2 cellular contexts compared by ENCODE assay signal in the genomic region with DNA sequence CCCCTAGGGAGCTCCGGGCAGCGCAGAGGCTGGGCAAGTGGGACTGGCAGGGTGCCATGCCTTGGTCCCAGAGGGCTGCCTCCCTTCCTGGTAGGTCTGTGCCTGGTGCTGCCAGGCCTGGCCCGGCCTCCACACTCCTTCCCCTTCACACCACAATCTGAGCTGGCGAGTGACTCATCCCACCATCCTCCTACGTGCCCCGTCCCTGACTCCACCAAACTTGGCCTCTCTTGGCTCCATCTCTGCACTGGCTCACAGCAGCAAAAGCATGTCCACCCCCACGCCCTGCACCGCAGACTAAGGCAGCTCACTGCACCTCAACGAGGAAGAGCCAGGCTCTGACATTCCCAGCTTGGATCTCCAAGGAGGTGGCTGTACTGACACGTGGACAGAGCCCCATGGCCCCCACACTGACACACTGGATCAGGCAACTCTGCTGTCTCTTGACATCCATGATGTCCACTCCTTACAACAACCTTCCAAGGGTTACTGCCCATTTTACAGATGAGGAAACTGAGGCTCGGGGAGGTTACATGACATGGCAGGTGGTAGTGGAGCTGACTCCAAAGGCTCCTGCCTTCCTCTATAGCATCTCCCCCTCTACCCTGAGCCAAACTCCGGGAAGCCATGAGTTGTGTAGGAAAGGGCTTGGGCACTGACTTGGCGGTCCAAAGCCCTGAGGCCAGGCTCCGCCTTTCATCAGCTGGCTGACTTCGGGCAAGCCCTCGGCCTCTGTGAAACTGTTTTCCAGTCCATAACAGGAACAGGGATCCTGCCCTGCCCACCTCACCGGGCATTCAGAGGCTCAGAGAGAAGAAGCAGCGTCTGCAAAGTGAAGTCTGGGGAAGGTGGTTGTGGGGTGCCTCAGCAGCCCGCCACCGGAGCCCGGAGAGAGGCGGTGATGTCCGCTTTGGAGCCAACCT.
TF ChIP-seq lines count a peak whose summit lies in the region.

No MANE protein-coding gene starts in this region.

TF ChIP-seq in GM23338, 12 proteins besides CTCF, POLR2A, EP300 and RAD21:
- no peak for TF ChIP-seq EZH2 (IDR thresholded peaks at IDR 0.05; ENCODE audit: low read depth, unreplicated experiment)
- TF ChIP-seq, protein P1, sequence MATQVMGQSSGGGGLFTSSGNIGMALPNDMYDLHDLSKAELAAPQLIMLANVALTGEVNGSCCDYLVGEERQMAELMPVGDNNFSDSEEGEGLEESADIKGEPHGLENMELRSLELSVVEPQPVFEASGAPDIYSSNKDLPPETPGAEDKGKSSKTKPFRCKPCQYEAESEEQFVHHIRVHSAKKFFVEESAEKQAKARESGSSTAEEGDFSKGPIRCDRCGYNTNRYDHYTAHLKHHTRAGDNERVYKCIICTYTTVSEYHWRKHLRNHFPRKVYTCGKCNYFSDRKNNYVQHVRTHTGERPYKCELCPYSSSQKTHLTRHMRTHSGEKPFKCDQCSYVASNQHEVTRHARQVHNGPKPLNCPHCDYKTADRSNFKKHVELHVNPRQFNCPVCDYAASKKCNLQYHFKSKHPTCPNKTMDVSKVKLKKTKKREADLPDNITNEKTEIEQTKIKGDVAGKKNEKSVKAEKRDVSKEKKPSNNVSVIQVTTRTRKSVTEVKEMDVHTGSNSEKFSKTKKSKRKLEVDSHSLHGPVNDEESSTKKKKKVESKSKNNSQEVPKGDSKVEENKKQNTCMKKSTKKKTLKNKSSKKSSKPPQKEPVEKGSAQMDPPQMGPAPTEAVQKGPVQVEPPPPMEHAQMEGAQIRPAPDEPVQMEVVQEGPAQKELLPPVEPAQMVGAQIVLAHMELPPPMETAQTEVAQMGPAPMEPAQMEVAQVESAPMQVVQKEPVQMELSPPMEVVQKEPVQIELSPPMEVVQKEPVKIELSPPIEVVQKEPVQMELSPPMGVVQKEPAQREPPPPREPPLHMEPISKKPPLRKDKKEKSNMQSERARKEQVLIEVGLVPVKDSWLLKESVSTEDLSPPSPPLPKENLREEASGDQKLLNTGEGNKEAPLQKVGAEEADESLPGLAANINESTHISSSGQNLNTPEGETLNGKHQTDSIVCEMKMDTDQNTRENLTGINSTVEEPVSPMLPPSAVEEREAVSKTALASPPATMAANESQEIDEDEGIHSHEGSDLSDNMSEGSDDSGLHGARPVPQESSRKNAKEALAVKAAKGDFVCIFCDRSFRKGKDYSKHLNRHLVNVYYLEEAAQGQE (IDR thresholded peaks at IDR 0.05; ENCODE audit: unreplicated experiment) = no peak
- TF ChIP-seq NANOG (IDR thresholded peaks at IDR 0.05; ENCODE audit: borderline replicate concordance) = no peak
- TF ChIP-seq, protein P2, sequence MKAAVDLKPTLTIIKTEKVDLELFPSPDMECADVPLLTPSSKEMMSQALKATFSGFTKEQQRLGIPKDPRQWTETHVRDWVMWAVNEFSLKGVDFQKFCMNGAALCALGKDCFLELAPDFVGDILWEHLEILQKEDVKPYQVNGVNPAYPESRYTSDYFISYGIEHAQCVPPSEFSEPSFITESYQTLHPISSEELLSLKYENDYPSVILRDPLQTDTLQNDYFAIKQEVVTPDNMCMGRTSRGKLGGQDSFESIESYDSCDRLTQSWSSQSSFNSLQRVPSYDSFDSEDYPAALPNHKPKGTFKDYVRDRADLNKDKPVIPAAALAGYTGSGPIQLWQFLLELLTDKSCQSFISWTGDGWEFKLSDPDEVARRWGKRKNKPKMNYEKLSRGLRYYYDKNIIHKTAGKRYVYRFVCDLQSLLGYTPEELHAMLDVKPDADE (IDR thresholded peaks at IDR 0.05) = no peak
- TF ChIP-seq CREB1 (CRISPR knock-in tag; IDR thresholded peaks at IDR 0.05; ENCODE audit: low read depth) = no peak
- TF ChIP-seq EZH2phosphoT487 (IDR thresholded peaks at IDR 0.05; ENCODE audit: unreplicated experiment) = no peak
- TF ChIP-seq ZNF114 (CRISPR knock-in tag; IDR thresholded peaks at IDR 0.05) = no peak
- TF ChIP-seq JUNB (IDR thresholded peaks at IDR 0.05; ENCODE audit: unreplicated experiment) = no peak
- no peak for TF ChIP-seq POLR2AphosphoS5 (IDR thresholded peaks at IDR 0.05; ENCODE audit: low read depth)
- no peak for TF ChIP-seq STAT1 (IDR thresholded peaks at IDR 0.05; ENCODE audit: unreplicated experiment)
- TF ChIP-seq ZNF331 (CRISPR knock-in tag; IDR thresholded peaks at IDR 0.05; ENCODE audit: low read depth) = no peak

TF ChIP-seq in PFSK-1, 5 proteins besides CTCF, POLR2A, EP300 and RAD21:
- TF ChIP-seq TAF1 (IDR thresholded peaks at IDR 0.05; ENCODE audit: borderline replicate concordance, insufficient read depth, low read length) (no peak), POLR2AphosphoS5 (IDR thresholded peaks at IDR 0.05; ENCODE audit: low read depth, low read length) (no peak), FOXP2 (optimal IDR thresholded peaks at IDR 0.05; ENCODE audit: borderline replicate concordance, extremely low read depth, extremely low read length, insufficient read depth) (peak; percentile 42)
